In the genomic region with DNA sequence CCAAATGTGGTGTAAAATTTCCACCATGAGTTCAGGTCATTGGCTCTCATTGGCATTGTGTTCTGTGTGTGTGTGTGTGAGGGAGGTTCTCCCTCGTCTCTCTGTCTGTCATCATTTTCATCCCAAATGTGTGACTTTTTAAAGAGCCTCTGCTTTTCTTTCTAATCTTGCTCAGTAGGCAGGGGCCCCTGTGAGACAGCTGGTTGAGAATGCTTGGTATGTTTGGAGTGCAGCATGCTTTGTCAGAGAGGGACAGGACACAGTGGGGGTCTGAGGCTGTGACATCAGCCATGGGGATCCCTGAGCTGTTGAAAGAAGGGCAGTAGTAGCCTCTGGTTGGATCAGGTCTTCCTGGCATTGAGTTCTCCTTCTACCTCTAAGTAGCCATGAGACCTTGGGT, we compare ENCODE assay signal across 11 cellular contexts. TPM values are rescaled to one million over a fixed set of nuclear protein-coding genes. Genes with fewer than 3 reads are reported as not detected.
DNase-seq lines count a peak whose midpoint lies in the region; ATAC-seq and TF ChIP-seq lines count a peak whose summit lies in the region.
"Had no signal": no experiment of that assay in that cellular context is flagged by ENCODE, and none has a peak within 500 bp of the region (broad histone marks: within the 10 kb centered on the region; RNA-seq: fewer than 3 reads in every experiment).

No MANE protein-coding gene starts in this region.

- DNase-seq in AG10803 (ENCODE audit: low read depth) (peak; percentile 83), IMR-90 (peak; percentile 68), ecto neural progenitor cell (ENCODE audit: low spot score) (peak; percentile 72), mesendoderm (peak; percentile 99), CD14-positive monocyte (ENCODE audit: low spot score) (no peak)
- no peak for DNase-seq in activated naive CD4-positive, alpha-beta T cell treated with anti-CD3 and anti-CD28 coated beads for 36 hours
- no peak for DNase-seq in activated T-cell treated with anti-CD3 and anti-CD28 coated beads, Interleukin-2, amount 50 U/mL, for 4 hours

- H3K23ac ChIP-seq in IMR-90 (ENCODE audit: low read depth, low read length) (peak overlapping the region; percentile 86), mesendoderm (ENCODE audit: low read length) (no peak overlapping the region)

- H4K20me1 ChIP-seq in IMR-90 (ENCODE audit: insufficient read depth, low read length) = peaks cover 7% of the 10 kb centered on the region

- peaks cover 19% of the 10 kb centered on the region for H3K27me3 Mint-ChIP-seq in activated naive CD4-positive, alpha-beta T cell treated with anti-CD3 and anti-CD28 coated beads for 36 hours (ENCODE audit: low read depth)
- H3K27me3 Mint-ChIP-seq in CD14-positive monocyte (ENCODE audit: low read depth in 3 of 3) = peaks cover 3 to 7% (median 5%) of the 10 kb centered on the region in 3 donors
- peaks cover 7% of the 10 kb centered on the region for H3K27me3 Mint-ChIP-seq in activated T-cell treated with anti-CD3 and anti-CD28 coated beads, Interleukin-2, amount 50 U/mL, for 4 hours (ENCODE audit: low read depth)

- peaks cover 29% of the 10 kb centered on the region for H3K4me1 ChIP-seq in IMR-90 (ENCODE audit: control insufficient read depth, insufficient read depth, low read length)
- H3K4me1 ChIP-seq in mesendoderm (ENCODE audit: control insufficient read depth, low read depth, low read length) = peaks cover 12% of the 10 kb centered on the region

- H2BK120ac ChIP-seq in IMR-90 (ENCODE audit: low read depth, low read length) = peak overlapping the region; percentile 76
- H2BK120ac ChIP-seq in mesendoderm (ENCODE audit: low read depth, low read length) = no peak overlapping the region

- H3K4me1 Mint-ChIP-seq in activated naive CD4-positive, alpha-beta T cell treated with anti-CD3 and anti-CD28 coated beads for 36 hours (ENCODE audit: low read depth) = peaks cover 2% of the 10 kb centered on the region
- peaks cover 4% of the 10 kb centered on the region for H3K4me1 Mint-ChIP-seq in CD14-positive monocyte
- H3K4me1 Mint-ChIP-seq in activated T-cell treated with anti-CD3 and anti-CD28 coated beads, Interleukin-2, amount 50 U/mL, for 4 hours (ENCODE audit: low read depth) = peaks cover 4% of the 10 kb centered on the region

- H3K9ac ChIP-seq in IMR-90 (ENCODE audit: low read depth, low read length) = no peak overlapping the region; the same call in 1 of the 2 replicates
- no peak overlapping the region for H3K9ac ChIP-seq in mesendoderm (ENCODE audit: low read length)

- peak overlapping the region; percentile 76 for H3K4ac ChIP-seq in IMR-90 (ENCODE audit: low read depth, low read length)
- peak overlapping the region; percentile 59 for H3K4ac ChIP-seq in mesendoderm (ENCODE audit: low read depth, low read length)

- POLR2A ChIA-PET in IMR-90 (lab: Charles Lee; ENCODE audit: unreplicated experiment) = no interaction called here

- TF ChIP-seq CTCF in AG10803 (conservative IDR thresholded peaks at IDR 0.05; ENCODE audit: low read length) = no peak
- TF ChIP-seq CTCF in IMR-90 (conservative IDR thresholded peaks at IDR 0.05; ENCODE audit: low read depth, low read length) = no peak
- TF ChIP-seq CTCF in CD14-positive monocyte (IDR thresholded peaks at IDR 0.05) = no peak

- peak overlapping the region; percentile 35; the same call in 1 of the 2 replicates for H3K56ac ChIP-seq in IMR-90 (ENCODE audit: extremely low read depth, insufficient read depth, low read length)
- peak overlapping the region; percentile 38 for H3K56ac ChIP-seq in mesendoderm (ENCODE audit: low read length)

- peak; percentile 87 for ATAC-seq in IMR-90 (ENCODE audit: low read depth)
- no peak for ATAC-seq in GM18868 (IDR thresholded peaks at IDR 0.05; ENCODE audit: unreplicated experiment)
- no peak for ATAC-seq in activated T-cell treated with anti-CD3 and anti-CD28 coated beads, Interleukin-2, amount 50 U/mL, for 4 hours

- peak overlapping the region; percentile 96; the same call in 1 of the 2 replicates for H3K18ac ChIP-seq in IMR-90 (ENCODE audit: low read depth, low read length)
- no peak overlapping the region for H3K18ac ChIP-seq in mesendoderm (ENCODE audit: low read length)

- H3K27ac ChIP-seq in IMR-90 (ENCODE audit: insufficient read depth, low read length) (peak overlapping the region; percentile 42; the same call in 1 of the 2 replicates), mesendoderm (ENCODE audit: low read depth, low read length) (peak overlapping the region; percentile 1)

- no peak for TF ChIP-seq RAD21 in IMR-90 (IDR thresholded peaks at IDR 0.05; ENCODE audit: low read length)

- TF ChIP-seq POLR2A in IMR-90 (IDR thresholded peaks at IDR 0.05; ENCODE audit: low read depth, low read length) = no peak

- H3K14ac ChIP-seq in IMR-90 (replicated peaks; ENCODE audit: low read depth, low read length) = peak overlapping the region; percentile 83

- intact Hi-C loops in IMR-90 (cut with micrococcal nuclease) (loop anchor here (5.0 to 10.0 kb wide), 3 partner anchors 40 to 1040 kb away; no protein-coding TSS in a partner anchor), CD14-positive monocyte (cut with micrococcal nuclease) (no loop called here)
- intact Hi-C loops in activated naive CD4-positive, alpha-beta T cell treated with anti-CD3 and anti-CD28 coated beads for 36 hours (cut with micrococcal nuclease) = loop anchor here (10.0 kb wide), 2 partner anchors 467 to 807 kb away; no protein-coding TSS in a partner anchor

- no CpG with 5 or more reads among the region's 1 CpG for WGBS in IMR-90 (ENCODE audit: extremely low coverage in 2 of 2, insufficient read length in 1 of 2), 2 experiments
- WGBS in mesendoderm (ENCODE audit: extremely low coverage, insufficient coverage, low lambda C conversion rate) = no CpG with 5 or more reads among the region's 1 CpG

- H3K36me3 ChIP-seq in IMR-90 (ENCODE audit: control insufficient read depth, insufficient read depth, low read length) (no peaks in the 10 kb centered on the region), mesendoderm (ENCODE audit: control insufficient read depth, insufficient read depth, low read length) (no peaks in the 10 kb centered on the region)
- H3K36me3 ChIP-seq: right atrium auricular region, thyroid gland had no signal

- no peak overlapping the region for H3K4me3 Mint-ChIP-seq in activated naive CD4-positive, alpha-beta T cell treated with anti-CD3 and anti-CD28 coated beads for 36 hours
- H3K4me3 Mint-ChIP-seq in CD14-positive monocyte = no peak overlapping the region
- H3K4me3 Mint-ChIP-seq in activated T-cell treated with anti-CD3 and anti-CD28 coated beads, Interleukin-2, amount 50 U/mL, for 4 hours = no peak overlapping the region

- dilution Hi-C loops in IMR-90 (cut with HindIII; ENCODE audit: low sequenced_read_pairs, unreplicated experiment) = no loop called here

- H3K27me3 ChIP-seq in IMR-90 (ENCODE audit: control insufficient read depth, insufficient read depth, low read length) = no peaks in the 10 kb centered on the region
- no peaks in the 10 kb centered on the region for H3K27me3 ChIP-seq in mesendoderm (ENCODE audit: insufficient read depth, low read length, poor library complexity)
- H3K27me3 ChIP-seq: right atrium auricular region, thyroid gland had no signal

- peak overlapping the region in 1 of 2 experiments; percentile 94; a peak in 2 of 4 replicates for H4K8ac ChIP-seq in IMR-90 (ENCODE audit: low read depth in 2 of 2, low read length in 2 of 2)
- H4K8ac ChIP-seq in mesendoderm (ENCODE audit: low read depth, low read length) = no peak overlapping the region

- no peak overlapping the region for H3K27ac Mint-ChIP-seq in activated naive CD4-positive, alpha-beta T cell treated with anti-CD3 and anti-CD28 coated beads for 36 hours
- H3K27ac Mint-ChIP-seq in CD14-positive monocyte = no peak overlapping the region

- peaks cover 2% of the 10 kb centered on the region for H3K9me3 Mint-ChIP-seq in activated naive CD4-positive, alpha-beta T cell treated with anti-CD3 and anti-CD28 coated beads for 36 hours
- H3K9me3 Mint-ChIP-seq in CD14-positive monocyte = peaks cover 0 to 8% (median 0%) of the 10 kb centered on the region in 7 donors
- H3K9me3 Mint-ChIP-seq in activated T-cell treated with anti-CD3 and anti-CD28 coated beads, Interleukin-2, amount 50 U/mL, for 4 hours = no peaks in the 10 kb centered on the region

- H2AFZ ChIP-seq in IMR-90 (replicated peaks; ENCODE audit: low read length, poor library complexity) = peak overlapping the region; percentile 62

- H3K79me2 ChIP-seq in mesendoderm (ENCODE audit: control insufficient read depth, insufficient read depth, low read length) = peaks cover 11% of the 10 kb centered on the region

- H2AK5ac ChIP-seq in IMR-90 (ENCODE audit: low read depth, low read length) (peak overlapping the region; percentile 75), mesendoderm (ENCODE audit: low read length) (no peak overlapping the region)

- peak overlapping the region; percentile 53 for H4K91ac ChIP-seq in IMR-90 (ENCODE audit: insufficient read depth, low read depth, low read length)

- peaks cover 18 to 77% of the 10 kb centered on the region in 2 experiments for H3K79me1 ChIP-seq in IMR-90 (ENCODE audit: low read depth in 1 of 2, low read length in 2 of 2)
- peaks cover 20% of the 10 kb centered on the region for H3K79me1 ChIP-seq in mesendoderm (ENCODE audit: low read length)

- peak overlapping the region; percentile 91 for H2BK5ac ChIP-seq in IMR-90 (ENCODE audit: low read depth, low read length, poor library complexity, severe bottlenecking)
- no peak overlapping the region for H2BK5ac ChIP-seq in mesendoderm (ENCODE audit: low read length)

- no TSS peak for BruUV-seq in IMR-90 (replicated peaks; lab: Mats Ljungman, UMichigan)

- H4K5ac ChIP-seq in IMR-90 (ENCODE audit: low read depth, low read length) = peak overlapping the region; percentile 86
- no peak overlapping the region for H4K5ac ChIP-seq in mesendoderm (ENCODE audit: low read length)

- H2AK9ac ChIP-seq in IMR-90 (replicated peaks; ENCODE audit: low read depth, low read length, poor library complexity) = peak overlapping the region; percentile 52

- peak overlapping the region; percentile 76 for H2BK20ac ChIP-seq in IMR-90 (ENCODE audit: low read depth, low read length)

- CTCF ChIA-PET in IMR-90 (lab: Yijun Ruan, JAX) = interaction anchor here (0.6 to 1.3 kb wide), 2 partner anchors 11 to 27 kb away, joined by 3 to 4 read pairs; no protein-coding TSS in a partner anchor
- CTCF ChIA-PET in activated naive CD4-positive, alpha-beta T cell treated with anti-CD3 and anti-CD28 coated beads for 36 hours (lab: Charles Lee) = no interaction called here

- peaks cover 20% of the 10 kb centered on the region for H3K9me1 ChIP-seq in IMR-90 (ENCODE audit: insufficient read depth, low read length)

- H3K36me3 Mint-ChIP-seq in activated naive CD4-positive, alpha-beta T cell treated with anti-CD3 and anti-CD28 coated beads for 36 hours (ENCODE audit: low read depth) = no peaks in the 10 kb centered on the region
- H3K36me3 Mint-ChIP-seq in CD14-positive monocyte = no peaks in the 10 kb centered on the region
- H3K36me3 Mint-ChIP-seq in activated T-cell treated with anti-CD3 and anti-CD28 coated beads, Interleukin-2, amount 50 U/mL, for 4 hours (ENCODE audit: insufficient read depth) = no peaks in the 10 kb centered on the region

- H2BK15ac ChIP-seq in IMR-90 (ENCODE audit: low read depth, low read length) (peak overlapping the region; percentile 38), mesendoderm (replicated peaks; ENCODE audit: low read depth) (no peak overlapping the region)

- H3K9me3 ChIP-seq in IMR-90 (ENCODE audit: control insufficient read depth, insufficient read depth, low read length) = 0 out of 2 replicates have a peak, but pooled peaks cover 2% of the 10 kb centered on the region
- H3K9me3 ChIP-seq: right atrium auricular region, thyroid gland had no signal

- H3K4me2 ChIP-seq in IMR-90 (ENCODE audit: low read depth, low read length) (peak overlapping the region; percentile 94), mesendoderm (ENCODE audit: low read length) (no peak overlapping the region)

- H3K4me3 ChIP-seq in AG10803 (ENCODE audit: low read length) (no peak overlapping the region), IMR-90 (ENCODE audit: insufficient read depth, low read depth, low read length) (no peak overlapping the region), mesendoderm (ENCODE audit: low read length) (no peak overlapping the region)
- H3K4me3 ChIP-seq: right atrium auricular region, thyroid gland had no signal

- in situ Hi-C loops in IMR-90 (cut with MboI; ENCODE audit: low sequenced_read_pairs) = loop anchor here (25.0 kb wide), 1 partner anchor 335 kb away; no protein-coding TSS in a partner anchor

RNA-seq across cellular contexts. Expression of gene PTPRM, which starts 10.6 kb away (rescaled TPM):
- 23.6 and 28.3 TPM in 2 replicates for total RNA-seq in IMR-90 (2012; rRNA removed)
- polyA plus RNA-seq in IMR-90 (2012; rRNA removed) (42.4 and 51.2 TPM in 2 replicates), CD14-positive monocyte (under 1 TPM; 0.04 to 0.66 TPM)
- 17.9 and 29.2 TPM in 2 replicates for polyA plus RNA-seq in IMR-90 (2012; cell fraction: cytosol; rRNA removed)
- polyA plus RNA-seq in IMR-90 (2012; cell fraction: nucleus; rRNA removed; ENCODE audit: low replicate concordance) = 75.1 and 198 TPM in 2 replicates
- 11.5 TPM for polyA plus RNA-seq in mesendoderm (2013, experiment 1 of 2)
- polyA plus RNA-seq in mesendoderm (2013, experiment 2 of 2) = 10.8 TPM
- total RNA-seq in activated naive CD4-positive, alpha-beta T cell treated with anti-CD3 and anti-CD28 coated beads for 36 hours = 1 to 10 TPM; 4.3 to 6.1 TPM
- total RNA-seq in activated T-cell treated with anti-CD3 and anti-CD28 coated beads, Interleukin-2, amount 50 U/mL, for 4 hours = 1 to 10 TPM; 1.5 to 3.5 (median 2.3) TPM
- total RNA-seq: OCI-LY7 had no signal

Comparison
In these comparisons a context has a peak if more than half of its experiments do, and no peak if none do; other contexts are left out.
1. DNase-seq: peak in AG10803 (single experiment), IMR-90 (single experiment), ecto neural progenitor cell (single experiment) and mesendoderm (single experiment); none in activated naive CD4-positive, alpha-beta T cell treated with anti-CD3 and anti-CD28 coated beads for 36 hours (single experiment), CD14-positive monocyte (single experiment) and activated T-cell treated with anti-CD3 and anti-CD28 coated beads, Interleukin-2, amount 50 U/mL, for 4 hours (single experiment).
2. intact Hi-C loops: an anchor here in IMR-90 (5.0 to 10.0 kb wide) and activated naive CD4-positive, alpha-beta T cell treated with anti-CD3 and anti-CD28 coated beads for 36 hours (10.0 kb wide); none called in CD14-positive monocyte.